23 cellular contexts compared by ENCODE assay signal in the genomic region with DNA sequence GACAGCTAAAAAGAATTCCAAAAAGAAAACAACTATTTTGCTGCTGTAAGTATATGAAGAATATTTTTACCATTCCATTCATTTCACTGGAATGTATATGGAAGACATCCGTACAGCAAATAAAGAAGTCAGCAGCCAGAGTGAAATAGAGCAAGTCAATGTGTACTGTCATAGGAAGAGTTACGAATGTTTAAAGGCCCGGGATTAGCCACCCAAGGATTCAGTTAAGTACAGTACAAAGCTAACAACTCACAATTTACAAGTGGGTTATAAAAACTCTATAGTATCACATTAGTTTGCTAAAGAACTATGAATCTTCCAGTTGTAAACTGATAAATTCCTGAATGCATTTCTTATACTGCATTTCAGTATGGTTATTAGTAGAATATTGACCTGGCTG.
"Had no signal": no experiment of that assay in that cellular context is flagged by ENCODE, and none has a peak within 500 bp of the region (broad histone marks: within the 10 kb centered on the region; RNA-seq: fewer than 3 reads in every experiment).

No MANE protein-coding gene starts in this region.

- H3K4me3 Mint-ChIP-seq: mesothelial cell of epicardium; naive thymus-derived CD4-positive, alpha-beta T cell; neural crest cell had no signal

- H3K4me1 ChIP-seq: parathyroid adenoma, testis had no signal

- DNase-seq: activated CD4-positive, alpha-beta T cell treated with anti-CD3 and anti-CD28 coated beads for 48 hours; activated CD4-positive, alpha-beta T cell treated with anti-CD3 and anti-CD28 coated beads, Interleukin-2, amount 50 U/mL, for 48 hours; activated CD8-positive, alpha-beta memory T cell treated with anti-CD3 and anti-CD28 coated beads for 24 hours; activated gamma-delta T cell treated with Interleukin-2 at 50 U/mL for 16 hours; effector CD4-positive, alpha-beta T cell; esophagus squamous epithelium; left cardiac atrium; naive thymus-derived CD4-positive, alpha-beta T cell; nucleus accumbens; right lobe of liver; stimulated activated CD4-positive, alpha-beta T cell treated with anti-CD3 and anti-CD28 coated beads, Interleukin-12 subunit alpha, Interleukin-12 subunit beta, amount 100 ng/mL, for 4 hours; stimulated activated CD4-positive, alpha-beta T cell treated with anti-CD3 and anti-CD28 coated beads, Interleukin-4, amount 100 ng/mL, for 1 hour; stimulated activated naive CD8-positive, alpha-beta T cell treated with anti-CD3 and anti-CD28 coated beads, Interleukin-15, Interleukin-2, amounts not matched to agents 100 U/mL and 50 U/mL, for 24 hours; testis; transverse colon had no signal

- H3K9me3 Mint-ChIP-seq: activated naive CD4-positive, alpha-beta T cell treated with anti-CD3 and anti-CD28 coated beads, Interleukin-2, amount 50 U/mL, for 72 hours; mesothelial cell of epicardium; naive thymus-derived CD4-positive, alpha-beta T cell; neural crest cell had no signal

- H3K79me2 ChIP-seq: parathyroid adenoma had no signal

- H3K4me1 Mint-ChIP-seq: neural crest cell had no signal

- H3K9me3 ChIP-seq: esophagus squamous epithelium, right lobe of liver, testis, transverse colon had no signal

- H3K27ac ChIP-seq: esophagus squamous epithelium, parathyroid adenoma, right lobe of liver, skin epidermis, testis had no signal

- H2AFZ ChIP-seq: parathyroid adenoma had no signal

- H3K27ac Mint-ChIP-seq: activated naive CD4-positive, alpha-beta T cell treated with anti-CD3 and anti-CD28 coated beads, Interleukin-2, amount 50 U/mL, for 72 hours; mesothelial cell of epicardium had no signal

- H3K9ac ChIP-seq: parathyroid adenoma had no signal

- H3K4me3 ChIP-seq: esophagus squamous epithelium, right lobe of liver, skin epidermis, testis, transverse colon had no signal

- H3K27me3 ChIP-seq: esophagus squamous epithelium, right lobe of liver, testis, transverse colon had no signal

- FAIRE-seq: endometrium, frontal cortex, keratinocyte had no signal

- H3K27me3 Mint-ChIP-seq: naive thymus-derived CD4-positive, alpha-beta T cell had no signal

- ATAC-seq: left cardiac atrium; naive thymus-derived CD4-positive, alpha-beta T cell; stimulated activated naive CD8-positive, alpha-beta T cell treated with anti-CD3 and anti-CD28 coated beads, Interleukin-15, Interleukin-2, amounts not matched to agents 100 U/mL and 50 U/mL, for 24 hours had no signal
